In the genomic region with DNA sequence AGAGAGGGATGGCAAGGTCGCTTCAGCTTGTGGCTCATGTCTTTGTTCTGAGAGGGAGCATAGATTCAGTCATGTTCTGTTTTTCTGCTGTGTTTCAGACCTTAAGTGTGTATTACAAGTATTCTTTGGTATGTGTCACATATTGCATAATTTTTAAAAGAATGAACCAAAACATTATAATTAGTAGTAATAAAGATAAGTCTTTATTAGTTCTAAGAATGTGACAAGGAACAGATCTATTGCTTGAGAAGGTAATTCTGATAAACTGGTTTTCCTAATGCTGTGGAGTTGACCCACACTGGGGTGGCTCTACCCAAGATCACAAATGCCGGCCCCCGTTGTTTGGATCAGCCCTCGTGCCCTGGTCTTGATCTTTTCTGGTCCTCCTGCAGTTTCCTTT, we compare ENCODE assay signal across 1 cellular context.
TF ChIP-seq lines count a peak whose summit lies in the region.

No MANE protein-coding gene starts in this region.

TF ChIP-seq in HCT116, 20 proteins besides CTCF, POLR2A, EP300 and RAD21 (continued from another document):
- no peak for TF ChIP-seq ZBTB33 (IDR thresholded peaks at IDR 0.05; ENCODE audit: extremely low read depth, insufficient replicate concordance, low read length)
- TF ChIP-seq, protein P1, sequence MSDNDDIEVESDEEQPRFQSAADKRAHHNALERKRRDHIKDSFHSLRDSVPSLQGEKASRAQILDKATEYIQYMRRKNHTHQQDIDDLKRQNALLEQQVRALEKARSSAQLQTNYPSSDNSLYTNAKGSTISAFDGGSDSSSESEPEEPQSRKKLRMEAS (IDR thresholded peaks at IDR 0.05): no peak
- TF ChIP-seq ZFX (IDR thresholded peaks at IDR 0.05): no peak
- TF ChIP-seq POLR2AphosphoS5 (IDR thresholded peaks at IDR 0.05; ENCODE audit: low read depth, low read length): no peak
- TF ChIP-seq, protein P2, sequence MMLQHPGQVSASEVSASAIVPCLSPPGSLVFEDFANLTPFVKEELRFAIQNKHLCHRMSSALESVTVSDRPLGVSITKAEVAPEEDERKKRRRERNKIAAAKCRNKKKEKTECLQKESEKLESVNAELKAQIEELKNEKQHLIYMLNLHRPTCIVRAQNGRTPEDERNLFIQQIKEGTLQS (IDR thresholded peaks at IDR 0.05): no peak
- TF ChIP-seq CBX3 (IDR thresholded peaks at IDR 0.05; ENCODE audit: low read depth): no peak
- TF ChIP-seq CEBPB (IDR thresholded peaks at IDR 0.05; ENCODE audit: low read depth): no peak
- TF ChIP-seq, protein P3, sequence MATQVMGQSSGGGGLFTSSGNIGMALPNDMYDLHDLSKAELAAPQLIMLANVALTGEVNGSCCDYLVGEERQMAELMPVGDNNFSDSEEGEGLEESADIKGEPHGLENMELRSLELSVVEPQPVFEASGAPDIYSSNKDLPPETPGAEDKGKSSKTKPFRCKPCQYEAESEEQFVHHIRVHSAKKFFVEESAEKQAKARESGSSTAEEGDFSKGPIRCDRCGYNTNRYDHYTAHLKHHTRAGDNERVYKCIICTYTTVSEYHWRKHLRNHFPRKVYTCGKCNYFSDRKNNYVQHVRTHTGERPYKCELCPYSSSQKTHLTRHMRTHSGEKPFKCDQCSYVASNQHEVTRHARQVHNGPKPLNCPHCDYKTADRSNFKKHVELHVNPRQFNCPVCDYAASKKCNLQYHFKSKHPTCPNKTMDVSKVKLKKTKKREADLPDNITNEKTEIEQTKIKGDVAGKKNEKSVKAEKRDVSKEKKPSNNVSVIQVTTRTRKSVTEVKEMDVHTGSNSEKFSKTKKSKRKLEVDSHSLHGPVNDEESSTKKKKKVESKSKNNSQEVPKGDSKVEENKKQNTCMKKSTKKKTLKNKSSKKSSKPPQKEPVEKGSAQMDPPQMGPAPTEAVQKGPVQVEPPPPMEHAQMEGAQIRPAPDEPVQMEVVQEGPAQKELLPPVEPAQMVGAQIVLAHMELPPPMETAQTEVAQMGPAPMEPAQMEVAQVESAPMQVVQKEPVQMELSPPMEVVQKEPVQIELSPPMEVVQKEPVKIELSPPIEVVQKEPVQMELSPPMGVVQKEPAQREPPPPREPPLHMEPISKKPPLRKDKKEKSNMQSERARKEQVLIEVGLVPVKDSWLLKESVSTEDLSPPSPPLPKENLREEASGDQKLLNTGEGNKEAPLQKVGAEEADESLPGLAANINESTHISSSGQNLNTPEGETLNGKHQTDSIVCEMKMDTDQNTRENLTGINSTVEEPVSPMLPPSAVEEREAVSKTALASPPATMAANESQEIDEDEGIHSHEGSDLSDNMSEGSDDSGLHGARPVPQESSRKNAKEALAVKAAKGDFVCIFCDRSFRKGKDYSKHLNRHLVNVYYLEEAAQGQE (IDR thresholded peaks at IDR 0.05; ENCODE audit: low read depth): no peak
